ENCODE assay signal across 27 cellular contexts in the genomic region with DNA sequence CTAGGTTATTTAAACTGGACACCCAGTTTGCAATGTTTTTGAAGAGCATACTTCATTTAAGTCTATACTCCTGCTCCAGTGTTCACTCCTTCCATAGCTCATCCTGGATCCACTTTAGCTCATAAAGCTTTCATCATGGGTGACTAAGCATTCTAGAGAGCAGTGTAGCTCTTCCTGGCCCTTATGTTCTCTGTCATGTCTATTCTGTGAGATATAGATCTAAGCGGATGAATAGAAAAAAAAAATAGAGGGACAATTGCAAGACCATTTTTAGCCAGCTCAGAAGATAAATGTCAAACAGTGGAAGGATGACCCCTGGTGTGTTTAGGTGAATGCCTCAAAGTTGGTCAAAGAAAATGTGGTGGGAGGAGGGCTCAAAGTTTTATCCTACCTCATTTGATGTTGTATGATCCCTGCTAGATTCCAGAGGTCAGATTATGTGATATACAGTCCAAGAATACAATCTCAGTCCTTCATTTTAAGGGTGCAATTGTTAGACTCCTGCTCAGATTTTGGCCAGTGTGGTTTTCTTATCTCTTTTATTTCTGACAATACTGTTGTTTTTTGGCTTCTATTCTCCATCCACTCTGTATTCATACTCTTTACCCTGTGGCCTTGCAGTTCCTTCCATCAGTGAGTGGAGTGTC. TPM values are rescaled to one million over a fixed set of nuclear protein-coding genes. Genes with fewer than 3 reads are reported as not detected.
"Had no signal": no experiment of that assay in that cellular context is flagged by ENCODE, and none has a peak within 500 bp of the region (broad histone marks: within the 10 kb centered on the region; RNA-seq: fewer than 3 reads in every experiment).

No MANE protein-coding gene starts in this region.

- H3K4me3 Mint-ChIP-seq: activated CD8-positive, alpha-beta T cell treated with anti-CD3 and anti-CD28 coated beads, Interleukin-2, amount 10 ng/mL, durations not matched to agents 7 days and 5 days; activated naive CD8-positive, alpha-beta T cell treated with anti-CD3 and anti-CD28 coated beads, Interleukin-2, amount 50 U/mL, for 24 hours; activated T-helper 1 cell treated with anti-CD3 and anti-CD28 coated beads, Interleukin-12 subunit alpha, Interleukin-12 subunit beta, Interleukin-2, Interleukin-4 antibody, amounts not matched to agents 30 ng/mL and 10 ng/mL and 1 ng/mL, durations not matched to agents 14 hours and 24 hours and 36 hours; dendritic cell treated with granulocyte-macrophage colony-stimulating factor and Interleukin-4, amounts not matched to agents 40 ng/mL and 50 ng/mL, for 4 days; natural killer cell treated with Interleukin-12 subunit alpha and Interleukin-12 subunit beta and Interleukin-15 and Interleukin-18, amount 100 ng/mL, for 72 hours; stimulated activated naive CD8-positive, alpha-beta T cell treated with anti-CD3 and anti-CD28 coated beads, Interleukin-15, Interleukin-2, amounts not matched to agents 100 ng/mL and 50 ng/mL, for 24 hours; T-helper 2 cell treated with Interferon-gamma antibody and Interleukin-4, amounts not matched to agents 5 μg/mL and 100 μg/mL, for 36 hours had no signal

- H3K9me3 Mint-ChIP-seq: activated naive CD8-positive, alpha-beta T cell treated with anti-CD3 and anti-CD28 coated beads, Interleukin-2, amount 50 U/mL, for 24 hours; activated T-helper 1 cell treated with anti-CD3 and anti-CD28 coated beads, Interleukin-12 subunit alpha, Interleukin-12 subunit beta, Interleukin-2, Interleukin-4 antibody, amounts not matched to agents 30 ng/mL and 10 ng/mL and 1 ng/mL, durations not matched to agents 14 hours and 24 hours and 36 hours; dendritic cell treated with granulocyte-macrophage colony-stimulating factor and Interleukin-4, amounts not matched to agents 40 ng/mL and 50 ng/mL, for 4 days; natural killer cell treated with Interleukin-12 subunit alpha and Interleukin-12 subunit beta and Interleukin-15 and Interleukin-18, amount 100 ng/mL, for 72 hours; stimulated activated naive CD8-positive, alpha-beta T cell treated with anti-CD3 and anti-CD28 coated beads, Interleukin-15, Interleukin-2, amounts not matched to agents 100 ng/mL and 50 ng/mL, for 24 hours; T-helper 2 cell treated with Interferon-gamma antibody and Interleukin-4, amounts not matched to agents 5 μg/mL and 100 μg/mL, for 36 hours had no signal

- H3K4me1 ChIP-seq: body of pancreas, gastrocnemius medialis, psoas muscle, right atrium auricular region, spleen, thyroid gland, upper lobe of right lung had no signal

- ATAC-seq: activated CD8-positive, alpha-beta T cell treated with anti-CD3 and anti-CD28 coated beads, Interleukin-2, amount 10 ng/mL, durations not matched to agents 7 days and 5 days; activated naive CD8-positive, alpha-beta T cell treated with anti-CD3 and anti-CD28 coated beads, Interleukin-2, amount 50 U/mL, for 24 hours; body of pancreas; gastrocnemius medialis; left ventricle myocardium superior; natural killer cell treated with Interleukin-12 subunit alpha and Interleukin-12 subunit beta and Interleukin-15 and Interleukin-18, amount 100 ng/mL, for 72 hours; psoas muscle; upper lobe of right lung had no signal

- H3K9me3 ChIP-seq: body of pancreas, gastrocnemius medialis, ovary, psoas muscle, right atrium auricular region, spleen, thyroid gland, upper lobe of right lung had no signal

- H3K27ac Mint-ChIP-seq: activated CD8-positive, alpha-beta T cell treated with anti-CD3 and anti-CD28 coated beads, Interleukin-2, amount 10 ng/mL, durations not matched to agents 7 days and 5 days; activated naive CD8-positive, alpha-beta T cell treated with anti-CD3 and anti-CD28 coated beads, Interleukin-2, amount 50 U/mL, for 24 hours; activated T-helper 1 cell treated with anti-CD3 and anti-CD28 coated beads, Interleukin-12 subunit alpha, Interleukin-12 subunit beta, Interleukin-2, Interleukin-4 antibody, amounts not matched to agents 30 ng/mL and 10 ng/mL and 1 ng/mL, durations not matched to agents 14 hours and 24 hours and 36 hours; dendritic cell treated with granulocyte-macrophage colony-stimulating factor and Interleukin-4, amounts not matched to agents 40 ng/mL and 50 ng/mL, for 4 days; natural killer cell treated with Interleukin-12 subunit alpha and Interleukin-12 subunit beta and Interleukin-15 and Interleukin-18, amount 100 ng/mL, for 72 hours; stimulated activated naive CD8-positive, alpha-beta T cell treated with anti-CD3 and anti-CD28 coated beads, Interleukin-15, Interleukin-2, amounts not matched to agents 100 ng/mL and 50 ng/mL, for 24 hours; T-helper 2 cell treated with Interferon-gamma antibody and Interleukin-4, amounts not matched to agents 5 μg/mL and 100 μg/mL, for 36 hours had no signal

- H3K36me3 Mint-ChIP-seq: natural killer cell treated with Interleukin-12 subunit alpha and Interleukin-12 subunit beta and Interleukin-15 and Interleukin-18, amount 100 ng/mL, for 72 hours had no signal

- H3K36me3 ChIP-seq: gastrocnemius medialis, ovary, right atrium auricular region, spleen, thyroid gland, upper lobe of right lung, WERI-Rb-1 had no signal

- H3K4me1 Mint-ChIP-seq: activated naive CD8-positive, alpha-beta T cell treated with anti-CD3 and anti-CD28 coated beads, Interleukin-2, amount 50 U/mL, for 24 hours had no signal

- H3K27me3 ChIP-seq: body of pancreas, ovary, right atrium auricular region, thyroid gland had no signal

- H3K4me3 ChIP-seq: body of pancreas, gastrocnemius medialis, ovary, psoas muscle, right atrium auricular region, spleen, thyroid gland, upper lobe of right lung had no signal

- H3K27ac ChIP-seq: body of pancreas, gastrocnemius medialis, ovary, psoas muscle, right atrium auricular region, spleen, thyroid gland, upper lobe of right lung, WERI-Rb-1 had no signal

- DNase-seq: activated CD4-positive, alpha-beta T cell treated with anti-CD3 and anti-CD28 coated beads for 1 hour; activated CD4-positive, alpha-beta T cell treated with anti-CD3 and anti-CD28 coated beads, Interleukin-2, amount 50 U/mL, for 1 hour; activated CD8-positive, alpha-beta T cell treated with anti-CD3 and anti-CD28 coated beads, Interleukin-2, amount 10 ng/mL, durations not matched to agents 7 days and 5 days; activated gamma-delta T cell; activated naive CD4-positive, alpha-beta T cell treated with anti-CD3 and anti-CD28 coated beads, Interleukin-2, amount 50 U/mL, for 16 hours; activated naive CD8-positive, alpha-beta T cell treated with anti-CD3 and anti-CD28 coated beads, Interleukin-2, amount 50 U/mL, for 24 hours; anterior cingulate cortex; body of pancreas; effector CD4-positive, alpha-beta T cell; erythroblast; gastrocnemius medialis; head of caudate nucleus; left ventricle myocardium superior; mammary epithelial cell; ovary; psoas muscle; spleen; upper lobe of right lung; WERI-Rb-1 had no signal

RNA-seq across cellular contexts. Expression of a gene that starts 7.5 kb away (rescaled TPM):
- total RNA-seq: activated CD8-positive, alpha-beta T cell treated with anti-CD3 and anti-CD28 coated beads, Interleukin-2, amount 10 ng/mL, durations not matched to agents 7 days and 5 days; activated T-helper 1 cell treated with anti-CD3 and anti-CD28 coated beads, Interleukin-12 subunit alpha, Interleukin-12 subunit beta, Interleukin-2, Interleukin-4 antibody, amounts not matched to agents 30 ng/mL and 10 ng/mL and 1 ng/mL, durations not matched to agents 14 hours and 24 hours and 36 hours; cardiac septum; left ventricle myocardium superior; mammary epithelial cell; natural killer cell treated with Interleukin-12 subunit alpha and Interleukin-12 subunit beta and Interleukin-15 and Interleukin-18, amount 100 ng/mL, for 72 hours had no signal
- polyA plus RNA-seq: mammary epithelial cell had no signal
